ENCODE assay signal across 9 cellular contexts in the genomic region with DNA sequence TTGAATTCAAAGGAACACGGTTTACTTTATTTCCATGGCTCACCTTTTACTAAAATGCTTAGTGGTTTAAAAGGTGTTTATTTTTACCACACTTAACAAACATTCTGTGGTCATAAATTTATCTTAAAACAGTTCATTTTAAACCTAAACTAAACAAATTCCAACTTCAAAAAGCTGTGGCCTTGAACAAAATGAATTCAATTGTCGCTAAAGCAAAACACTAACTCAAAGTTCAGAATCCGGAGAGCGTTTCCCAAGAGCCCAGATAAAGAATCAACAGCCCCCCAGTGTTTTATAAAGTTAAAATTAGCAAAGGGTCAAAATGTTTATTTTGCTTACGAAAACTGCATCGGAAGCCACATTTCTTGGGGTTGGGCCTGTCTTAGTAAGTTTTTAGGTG. TPM values are rescaled to one million over a fixed set of nuclear protein-coding genes. Genes with fewer than 3 reads are reported as not detected.
DNase-seq lines count a peak whose midpoint lies in the region; ATAC-seq and TF ChIP-seq lines count a peak whose summit lies in the region.
"Had no signal": no experiment of that assay in that cellular context is flagged by ENCODE, and none has a peak within 500 bp of the region (broad histone marks: within the 10 kb centered on the region; RNA-seq: fewer than 3 reads in every experiment).

No MANE protein-coding gene starts in this region.

- H3K4me1 Mint-ChIP-seq in CD14-positive monocyte = peaks cover 27% of the 10 kb centered on the region
- H3K4me1 Mint-ChIP-seq in effector memory CD8-positive, alpha-beta T cell (ENCODE audit: low read depth in 2 of 2) = peaks cover 31 to 41% of the 10 kb centered on the region in 2 donors
- H3K4me1 Mint-ChIP-seq in neural crest cell = peaks cover 26% of the 10 kb centered on the region

- peak overlapping the region; percentile 70 for H3K4me3 ChIP-seq in NB4 (ENCODE audit: low read depth, low read length)

- peaks cover 4 to 8% of the 10 kb centered on the region in 2 donors for H3K36me3 Mint-ChIP-seq in CD14-positive monocyte
- H3K36me3 Mint-ChIP-seq in effector memory CD8-positive, alpha-beta T cell (ENCODE audit: insufficient read depth) = peaks cover 22% of the 10 kb centered on the region
- peaks cover 2% of the 10 kb centered on the region for H3K36me3 Mint-ChIP-seq in neural crest cell (ENCODE audit: low read depth)

- peak overlapping the region; percentile 98 to 100 for H3K4me3 Mint-ChIP-seq in CD14-positive monocyte
- H3K4me3 Mint-ChIP-seq in effector memory CD8-positive, alpha-beta T cell = peak overlapping the region; percentile 93 to 99
- H3K4me3 Mint-ChIP-seq in neural crest cell = peak overlapping the region; percentile 99

- peaks cover 0 to 2% (median 0%) of the 10 kb centered on the region in 3 donors for H3K27me3 Mint-ChIP-seq in CD14-positive monocyte (ENCODE audit: low read depth in 3 of 3)
- no peaks in the 10 kb centered on the region for H3K27me3 Mint-ChIP-seq in effector memory CD8-positive, alpha-beta T cell
- no peaks in the 10 kb centered on the region for H3K27me3 Mint-ChIP-seq in neural crest cell (ENCODE audit: low read depth)

- peaks cover 0 to 5% (median 0%) of the 10 kb centered on the region in 7 donors for H3K9me3 Mint-ChIP-seq in CD14-positive monocyte
- H3K9me3 Mint-ChIP-seq in effector memory CD8-positive, alpha-beta T cell = no peaks in the 10 kb centered on the region
- no peaks in the 10 kb centered on the region for H3K9me3 Mint-ChIP-seq in neural crest cell

- no peak for DNase-seq in CD14-positive monocyte (ENCODE audit: low spot score)
- no peak for DNase-seq in NB4 (ENCODE audit: low read depth)
- no peak for DNase-seq in effector memory CD8-positive, alpha-beta T cell
- no peak for DNase-seq in neural crest cell (ENCODE audit: low read depth, low spot score)
- no peak for DNase-seq in left lobe of liver (ENCODE audit: low spot score)
- DNase-seq: activated CD8-positive, alpha-beta memory T cell treated with anti-CD3 and anti-CD28 coated beads, Interleukin-2, amount 50 U/mL, for 48 hours had no signal

- no peak for ATAC-seq in effector memory CD8-positive, alpha-beta T cell (replicated peaks)
- ATAC-seq in left lobe of liver = no peak
- no peak for ATAC-seq in HG03354 (IDR thresholded peaks at IDR 0.05; ENCODE audit: poor library complexity, severe bottlenecking, unreplicated experiment)
- no peak for ATAC-seq in HG03378 (IDR thresholded peaks at IDR 0.05; ENCODE audit: unreplicated experiment)
- ATAC-seq in HG03457 (IDR thresholded peaks at IDR 0.05; ENCODE audit: unreplicated experiment) = no peak

- intact Hi-C loops in CD14-positive monocyte (cut with micrococcal nuclease) = loop anchor here in 1 of 2 donors (5.0 kb wide), 1 partner anchor 37 kb away; no protein-coding TSS in a partner anchor

- peak overlapping the region in 5 of 7 donors; percentile 99 to 100 (median 99) for H3K27ac Mint-ChIP-seq in CD14-positive monocyte
- peak overlapping the region; percentile 95 to 99 for H3K27ac Mint-ChIP-seq in effector memory CD8-positive, alpha-beta T cell
- H3K27ac Mint-ChIP-seq in neural crest cell (ENCODE audit: unreplicated experiment) = peak overlapping the region; percentile 100

- no peak for TF ChIP-seq CTCF in CD14-positive monocyte (IDR thresholded peaks at IDR 0.05)
- no peak for TF ChIP-seq CTCF in NB4 (IDR thresholded peaks at IDR 0.05; ENCODE audit: low read depth, low read length)
- TF ChIP-seq CTCF in neural crest cell (conservative IDR thresholded peaks at IDR 0.05) = no peak

- no peak for TF ChIP-seq POLR2A in NB4 (IDR thresholded peaks at IDR 0.05; ENCODE audit: extremely low read depth, insufficient read length)

RNA-seq across cellular contexts. Expression of a gene that starts 1.4 kb away (rescaled TPM):
- 10 to 100 TPM; 55.0 to 86.1 TPM for polyA plus RNA-seq in CD14-positive monocyte
- total RNA-seq in neural crest cell (164 and 165 TPM in 2 replicates), left lobe of liver (51.2 TPM)
